Comparison of ENCODE assay signal across 1 cellular context in the genomic region with DNA sequence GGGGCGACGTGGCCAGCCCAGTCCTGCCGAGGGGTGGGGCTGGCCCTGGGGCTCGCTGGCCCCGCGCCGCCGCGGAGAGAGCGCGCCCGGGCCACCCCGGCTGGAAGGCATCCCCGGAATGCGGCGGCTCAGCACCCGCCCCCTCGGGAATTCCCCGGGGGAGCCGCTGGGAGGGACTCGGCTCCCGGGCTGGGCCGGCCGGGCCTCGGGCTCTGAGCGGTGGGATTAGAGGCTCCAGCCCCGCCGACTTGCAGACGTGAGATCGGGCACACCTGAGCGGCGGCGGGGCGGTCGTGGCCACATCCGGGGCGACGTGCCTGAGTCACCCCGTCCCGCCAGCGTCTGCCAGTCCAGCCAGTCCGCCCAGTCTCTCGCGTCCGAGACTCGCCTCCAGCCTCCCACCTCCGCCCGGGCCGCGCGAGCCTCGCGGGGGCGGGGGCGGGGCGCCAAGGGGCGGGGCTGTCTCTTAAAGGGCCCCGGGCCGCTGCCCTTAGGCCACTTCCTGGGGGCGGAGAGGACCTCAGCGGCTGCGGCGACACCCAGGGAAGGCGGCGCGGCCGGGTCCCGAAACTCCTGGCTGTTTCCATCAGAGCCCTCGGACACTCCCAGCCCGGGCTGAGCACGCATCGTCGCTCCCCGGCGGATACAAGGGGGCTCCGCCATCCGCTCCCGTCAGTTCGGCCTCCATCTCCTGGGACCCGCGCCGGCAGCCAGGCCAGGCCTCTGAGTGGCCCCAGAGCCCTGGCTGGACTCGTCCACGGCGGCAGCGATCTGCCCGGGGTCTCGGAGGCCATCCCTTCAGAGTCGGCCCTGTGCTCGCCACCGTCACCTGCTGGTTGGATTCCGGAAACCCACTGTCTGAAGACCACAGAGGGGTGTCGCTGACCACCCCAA.
TF ChIP-seq lines count a peak whose summit lies in the region.

A gene (plus strand): TSS at position 498 of the 894 bp plus-strand sequence.

TF ChIP-seq in HepG2, 621 proteins besides CTCF, POLR2A, EP300 and RAD21 (continued from another document and continues in another):
- TF ChIP-seq ZNF543 (CRISPR knock-in tag; IDR thresholded peaks at IDR 0.05) (no peak), TMF1 (CRISPR knock-in tag; IDR thresholded peaks at IDR 0.05; ENCODE audit: low read depth) (no peak), GFI1 (CRISPR knock-in tag; IDR thresholded peaks at IDR 0.05; ENCODE audit: borderline replicate concordance) (no peak; the same call in 1 of the 2 replicates), ZNF570 (CRISPR knock-in tag; IDR thresholded peaks at IDR 0.05; ENCODE audit: borderline replicate concordance) (no peak), ZFYVE20 (CRISPR knock-in tag; IDR thresholded peaks at IDR 0.05; ENCODE audit: borderline replicate concordance, low read depth) (no peak), AGO2 (optimal IDR thresholded peaks at IDR 0.05; ENCODE audit: low read depth, low read length) (no peak), ZKSCAN5 (CRISPR knock-in tag; IDR thresholded peaks at IDR 0.05) (no peak), ATF1 (CRISPR knock-in tag; IDR thresholded peaks at IDR 0.05) (no peak), ZNF562 (CRISPR knock-in tag; IDR thresholded peaks at IDR 0.05; ENCODE audit: borderline replicate concordance) (no peak), KLF6 (CRISPR knock-in tag; IDR thresholded peaks at IDR 0.05) (no peak; the same call in 1 of the 2 replicates), ISL2 (CRISPR knock-in tag; IDR thresholded peaks at IDR 0.05) (no peak), ZIK1 (CRISPR knock-in tag; IDR thresholded peaks at IDR 0.05; ENCODE audit: borderline replicate concordance, low read depth) (peak; percentile 64; the same call in 1 of the 2 replicates), NR1H2 (CRISPR knock-in tag; IDR thresholded peaks at IDR 0.05; ENCODE audit: borderline replicate concordance, low read depth) (no peak), ETV5 (CRISPR knock-in tag; IDR thresholded peaks at IDR 0.05; ENCODE audit: borderline replicate concordance) (peak; percentile 91), ZBTB7A (CRISPR knock-in tag; IDR thresholded peaks at IDR 0.05) (no peak), PTBP1 (IDR thresholded peaks at IDR 0.05; ENCODE audit: low read depth, low read length, poor library complexity, severe bottlenecking) (no peak), ZBTB7B (CRISPR knock-in tag; IDR thresholded peaks at IDR 0.05) (peak; percentile 36; the same call in 1 of the 2 replicates), ZNF20 (CRISPR knock-in tag; IDR thresholded peaks at IDR 0.05) (peak; percentile 63; the same call in 1 of the 2 replicates), KDM3A (CRISPR knock-in tag; IDR thresholded peaks at IDR 0.05; ENCODE audit: low read depth) (no peak), SP1 (IDR thresholded peaks at IDR 0.05) (no peak), SP1 (CRISPR knock-in tag; IDR thresholded peaks at IDR 0.05) (peak; percentile 87), ZNF792 (CRISPR knock-in tag; IDR thresholded peaks at IDR 0.05) (peak; percentile 42), RARG (CRISPR knock-in tag; IDR thresholded peaks at IDR 0.05; ENCODE audit: low read depth) (no peak), MED13 (CRISPR knock-in tag; IDR thresholded peaks at IDR 0.05) (0 out of 2 replicates have a peak, but pooled peaks have one; percentile 42), HHEX (CRISPR knock-in tag; IDR thresholded peaks at IDR 0.05) (no peak), JUND (CRISPR knock-in tag; IDR thresholded peaks at IDR 0.05) (no peak), POLR2AphosphoS5 (IDR thresholded peaks at IDR 0.05; ENCODE audit: low read depth, low read length) (peak; percentile 48), MZF1 (CRISPR knock-in tag; IDR thresholded peaks at IDR 0.05; ENCODE audit: borderline replicate concordance) (no peak), SRSF4 (IDR thresholded peaks at IDR 0.05; ENCODE audit: low read depth, low read length, poor library complexity, severe bottlenecking) (no peak), SALL1 (CRISPR knock-in tag; IDR thresholded peaks at IDR 0.05) (peak; percentile 40), FOXJ3 (CRISPR knock-in tag; IDR thresholded peaks at IDR 0.05; ENCODE audit: borderline replicate concordance) (no peak), IKZF1 (IDR thresholded peaks at IDR 0.05) (no peak), PHF5A (CRISPR knock-in tag; IDR thresholded peaks at IDR 0.05; ENCODE audit: low read depth, unreplicated experiment) (peak; percentile 65), ELF1 (CRISPR knock-in tag; IDR thresholded peaks at IDR 0.05) (peak; percentile 73), SNAI1 (CRISPR knock-in tag; IDR thresholded peaks at IDR 0.05; ENCODE audit: borderline replicate concordance) (peak; percentile 26; the same call in 1 of the 2 replicates), GTF3A (CRISPR knock-in tag; conservative IDR thresholded peaks at IDR 0.05) (no peak), KLF12 (CRISPR knock-in tag; IDR thresholded peaks at IDR 0.05; ENCODE audit: borderline replicate concordance) (peak; percentile 57), ZNF251 (CRISPR knock-in tag; IDR thresholded peaks at IDR 0.05) (no peak), ZEB1 (IDR thresholded peaks at IDR 0.05; ENCODE audit: insufficient replicate concordance, low read depth) (no peak), MYNN (CRISPR knock-in tag; IDR thresholded peaks at IDR 0.05; ENCODE audit: low read depth) (peak; percentile 26; the same call in 1 of the 2 replicates), NFKBIZ (CRISPR knock-in tag; IDR thresholded peaks at IDR 0.05) (no peak), ZFY (CRISPR knock-in tag; IDR thresholded peaks at IDR 0.05) (peak; percentile 76), BHLHE40 (IDR thresholded peaks at IDR 0.05; ENCODE audit: low read length) (no peak; the same call in 1 of the 2 replicates), DR1 (CRISPR knock-in tag; IDR thresholded peaks at IDR 0.05) (peak; percentile 54; the same call in 1 of the 2 replicates)
- TF ChIP-seq, protein P1, sequence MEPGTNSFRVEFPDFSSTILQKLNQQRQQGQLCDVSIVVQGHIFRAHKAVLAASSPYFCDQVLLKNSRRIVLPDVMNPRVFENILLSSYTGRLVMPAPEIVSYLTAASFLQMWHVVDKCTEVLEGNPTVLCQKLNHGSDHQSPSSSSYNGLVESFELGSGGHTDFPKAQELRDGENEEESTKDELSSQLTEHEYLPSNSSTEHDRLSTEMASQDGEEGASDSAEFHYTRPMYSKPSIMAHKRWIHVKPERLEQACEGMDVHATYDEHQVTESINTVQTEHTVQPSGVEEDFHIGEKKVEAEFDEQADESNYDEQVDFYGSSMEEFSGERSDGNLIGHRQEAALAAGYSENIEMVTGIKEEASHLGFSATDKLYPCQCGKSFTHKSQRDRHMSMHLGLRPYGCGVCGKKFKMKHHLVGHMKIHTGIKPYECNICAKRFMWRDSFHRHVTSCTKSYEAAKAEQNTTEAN (CRISPR knock-in tag; conservative IDR thresholded peaks at IDR 0.05) = no peak
- TF ChIP-seq, protein P2, sequence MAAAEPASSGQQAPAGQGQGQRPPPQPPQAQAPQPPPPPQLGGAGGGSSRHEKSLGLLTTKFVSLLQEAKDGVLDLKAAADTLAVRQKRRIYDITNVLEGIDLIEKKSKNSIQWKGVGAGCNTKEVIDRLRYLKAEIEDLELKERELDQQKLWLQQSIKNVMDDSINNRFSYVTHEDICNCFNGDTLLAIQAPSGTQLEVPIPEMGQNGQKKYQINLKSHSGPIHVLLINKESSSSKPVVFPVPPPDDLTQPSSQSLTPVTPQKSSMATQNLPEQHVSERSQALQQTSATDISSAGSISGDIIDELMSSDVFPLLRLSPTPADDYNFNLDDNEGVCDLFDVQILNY (CRISPR knock-in tag; conservative IDR thresholded peaks at IDR 0.05) = no peak
- TF ChIP-seq, protein P3, sequence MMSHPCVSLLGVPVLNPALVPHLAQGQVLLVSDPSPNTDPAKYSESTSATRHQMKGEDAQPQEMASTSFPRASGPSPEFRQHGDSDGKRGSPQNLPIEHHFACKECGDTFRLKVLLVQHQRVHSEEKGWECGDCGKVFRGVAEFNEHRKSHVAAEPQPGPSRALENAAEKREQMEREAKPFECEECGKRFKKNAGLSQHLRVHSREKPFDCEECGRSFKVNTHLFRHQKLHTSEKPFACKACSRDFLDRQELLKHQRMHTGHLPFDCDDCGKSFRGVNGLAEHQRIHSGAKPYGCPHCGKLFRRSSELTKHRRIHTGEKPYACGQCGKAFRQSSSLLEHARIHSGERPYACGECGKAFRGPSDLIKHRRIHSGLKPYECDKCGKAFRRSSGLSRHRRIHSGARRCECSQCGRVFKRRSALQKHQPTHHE (CRISPR knock-in tag; IDR thresholded peaks at IDR 0.05; ENCODE audit: borderline replicate concordance) = peak; percentile 77
- TF ChIP-seq, protein P4, sequence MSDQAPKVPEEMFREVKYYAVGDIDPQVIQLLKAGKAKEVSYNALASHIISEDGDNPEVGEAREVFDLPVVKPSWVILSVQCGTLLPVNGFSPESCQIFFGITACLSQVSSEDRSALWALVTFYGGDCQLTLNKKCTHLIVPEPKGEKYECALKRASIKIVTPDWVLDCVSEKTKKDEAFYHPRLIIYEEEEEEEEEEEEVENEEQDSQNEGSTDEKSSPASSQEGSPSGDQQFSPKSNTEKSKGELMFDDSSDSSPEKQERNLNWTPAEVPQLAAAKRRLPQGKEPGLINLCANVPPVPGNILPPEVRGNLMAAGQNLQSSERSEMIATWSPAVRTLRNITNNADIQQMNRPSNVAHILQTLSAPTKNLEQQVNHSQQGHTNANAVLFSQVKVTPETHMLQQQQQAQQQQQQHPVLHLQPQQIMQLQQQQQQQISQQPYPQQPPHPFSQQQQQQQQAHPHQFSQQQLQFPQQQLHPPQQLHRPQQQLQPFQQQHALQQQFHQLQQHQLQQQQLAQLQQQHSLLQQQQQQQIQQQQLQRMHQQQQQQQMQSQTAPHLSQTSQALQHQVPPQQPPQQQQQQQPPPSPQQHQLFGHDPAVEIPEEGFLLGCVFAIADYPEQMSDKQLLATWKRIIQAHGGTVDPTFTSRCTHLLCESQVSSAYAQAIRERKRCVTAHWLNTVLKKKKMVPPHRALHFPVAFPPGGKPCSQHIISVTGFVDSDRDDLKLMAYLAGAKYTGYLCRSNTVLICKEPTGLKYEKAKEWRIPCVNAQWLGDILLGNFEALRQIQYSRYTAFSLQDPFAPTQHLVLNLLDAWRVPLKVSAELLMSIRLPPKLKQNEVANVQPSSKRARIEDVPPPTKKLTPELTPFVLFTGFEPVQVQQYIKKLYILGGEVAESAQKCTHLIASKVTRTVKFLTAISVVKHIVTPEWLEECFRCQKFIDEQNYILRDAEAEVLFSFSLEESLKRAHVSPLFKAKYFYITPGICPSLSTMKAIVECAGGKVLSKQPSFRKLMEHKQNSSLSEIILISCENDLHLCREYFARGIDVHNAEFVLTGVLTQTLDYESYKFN (CRISPR knock-in tag; conservative IDR thresholded peaks at IDR 0.05) = peak; percentile 62
- TF ChIP-seq, protein P5, sequence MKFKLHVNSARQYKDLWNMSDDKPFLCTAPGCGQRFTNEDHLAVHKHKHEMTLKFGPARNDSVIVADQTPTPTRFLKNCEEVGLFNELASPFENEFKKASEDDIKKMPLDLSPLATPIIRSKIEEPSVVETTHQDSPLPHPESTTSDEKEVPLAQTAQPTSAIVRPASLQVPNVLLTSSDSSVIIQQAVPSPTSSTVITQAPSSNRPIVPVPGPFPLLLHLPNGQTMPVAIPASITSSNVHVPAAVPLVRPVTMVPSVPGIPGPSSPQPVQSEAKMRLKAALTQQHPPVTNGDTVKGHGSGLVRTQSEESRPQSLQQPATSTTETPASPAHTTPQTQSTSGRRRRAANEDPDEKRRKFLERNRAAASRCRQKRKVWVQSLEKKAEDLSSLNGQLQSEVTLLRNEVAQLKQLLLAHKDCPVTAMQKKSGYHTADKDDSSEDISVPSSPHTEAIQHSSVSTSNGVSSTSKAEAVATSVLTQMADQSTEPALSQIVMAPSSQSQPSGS (CRISPR knock-in tag; IDR thresholded peaks at IDR 0.05) = no peak
- TF ChIP-seq, protein P6, sequence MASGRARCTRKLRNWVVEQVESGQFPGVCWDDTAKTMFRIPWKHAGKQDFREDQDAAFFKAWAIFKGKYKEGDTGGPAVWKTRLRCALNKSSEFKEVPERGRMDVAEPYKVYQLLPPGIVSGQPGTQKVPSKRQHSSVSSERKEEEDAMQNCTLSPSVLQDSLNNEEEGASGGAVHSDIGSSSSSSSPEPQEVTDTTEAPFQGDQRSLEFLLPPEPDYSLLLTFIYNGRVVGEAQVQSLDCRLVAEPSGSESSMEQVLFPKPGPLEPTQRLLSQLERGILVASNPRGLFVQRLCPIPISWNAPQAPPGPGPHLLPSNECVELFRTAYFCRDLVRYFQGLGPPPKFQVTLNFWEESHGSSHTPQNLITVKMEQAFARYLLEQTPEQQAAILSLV (CRISPR knock-in tag; IDR thresholded peaks at IDR 0.05; ENCODE audit: borderline replicate concordance) = peak; percentile 53; the same call in 1 of the 2 replicates
- TF ChIP-seq, protein P7, sequence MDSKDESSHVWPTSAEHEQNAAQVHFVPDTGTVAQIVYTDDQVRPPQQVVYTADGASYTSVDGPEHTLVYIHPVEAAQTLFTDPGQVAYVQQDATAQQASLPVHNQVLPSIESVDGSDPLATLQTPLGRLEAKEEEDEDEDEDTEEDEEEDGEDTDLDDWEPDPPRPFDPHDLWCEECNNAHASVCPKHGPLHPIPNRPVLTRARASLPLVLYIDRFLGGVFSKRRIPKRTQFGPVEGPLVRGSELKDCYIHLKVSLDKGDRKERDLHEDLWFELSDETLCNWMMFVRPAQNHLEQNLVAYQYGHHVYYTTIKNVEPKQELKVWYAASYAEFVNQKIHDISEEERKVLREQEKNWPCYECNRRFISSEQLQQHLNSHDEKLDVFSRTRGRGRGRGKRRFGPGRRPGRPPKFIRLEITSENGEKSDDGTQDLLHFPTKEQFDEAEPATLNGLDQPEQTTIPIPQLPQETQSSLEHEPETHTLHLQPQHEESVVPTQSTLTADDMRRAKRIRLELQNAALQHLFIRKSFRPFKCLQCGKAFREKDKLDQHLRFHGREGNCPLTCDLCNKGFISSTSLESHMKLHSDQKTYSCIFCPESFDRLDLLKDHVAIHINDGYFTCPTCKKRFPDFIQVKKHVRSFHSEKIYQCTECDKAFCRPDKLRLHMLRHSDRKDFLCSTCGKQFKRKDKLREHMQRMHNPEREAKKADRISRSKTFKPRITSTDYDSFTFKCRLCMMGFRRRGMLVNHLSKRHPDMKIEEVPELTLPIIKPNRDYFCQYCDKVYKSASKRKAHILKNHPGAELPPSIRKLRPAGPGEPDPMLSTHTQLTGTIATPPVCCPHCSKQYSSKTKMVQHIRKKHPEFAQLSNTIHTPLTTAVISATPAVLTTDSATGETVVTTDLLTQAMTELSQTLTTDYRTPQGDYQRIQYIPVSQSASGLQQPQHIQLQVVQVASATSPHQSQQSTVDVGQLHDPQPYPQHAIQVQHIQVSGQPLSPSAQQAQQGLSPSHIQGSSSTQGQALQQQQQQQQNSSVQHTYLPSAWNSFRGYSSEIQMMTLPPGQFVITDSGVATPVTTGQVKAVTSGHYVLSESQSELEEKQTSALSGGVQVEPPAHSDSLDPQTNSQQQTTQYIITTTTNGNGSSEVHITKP (CRISPR knock-in tag; IDR thresholded peaks at IDR 0.05; ENCODE audit: low read depth) = no peak; the same call in 1 of the 2 replicates
- TF ChIP-seq, protein P8, sequence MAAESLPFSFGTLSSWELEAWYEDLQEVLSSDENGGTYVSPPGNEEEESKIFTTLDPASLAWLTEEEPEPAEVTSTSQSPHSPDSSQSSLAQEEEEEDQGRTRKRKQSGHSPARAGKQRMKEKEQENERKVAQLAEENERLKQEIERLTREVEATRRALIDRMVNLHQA (CRISPR knock-in tag; IDR thresholded peaks at IDR 0.05) = no peak
